ENCODE assay signal across 19 cellular contexts in genomic region chr5:60549841-60550240, GRCh38.
A peak's percentile ranks its signal among the peaks of the same experiment; 100 is the strongest.
DNase-seq lines count a peak whose midpoint lies in the region; ATAC-seq and TF ChIP-seq lines count a peak whose summit lies in the region.
"Had no signal": no experiment of that assay in that cellular context is flagged by ENCODE, and none has a peak within 500 bp of the region (broad histone marks: within the 10 kb centered on the region; RNA-seq: fewer than 3 reads in every experiment).

No MANE protein-coding gene starts in this region.

- no peak overlapping the region for H2AFZ ChIP-seq in SK-N-SH (ENCODE audit: low read depth)

- in situ Hi-C loops in transverse colon (cut with MboI; ENCODE audit: low pct_ligation_motif_present in 1 of 4, low pct_unique_long_range_greater_than_20kb in 1 of 4, low sequenced_read_pairs in 3 of 4) = no loop called here

- H3K36me3 ChIP-seq in SK-N-SH (replicated peaks in 1 of 2; ENCODE audit: control insufficient read depth in 1 of 2, insufficient read depth in 2 of 2, low read length in 1 of 2) (no peaks in the 10 kb centered on the region), muscle layer of duodenum (ENCODE audit: control insufficient read depth in 1 of 2, insufficient read depth in 2 of 2, low read length in 2 of 2) (no peaks in the 10 kb centered on the region), transverse colon (no peaks in the 10 kb centered on the region)
- H3K36me3 ChIP-seq: BE2C, HAP-1 had no signal

- H4K20me1 ChIP-seq in SK-N-SH (ENCODE audit: insufficient read depth) = no peaks in the 10 kb centered on the region
- H4K20me1 ChIP-seq: BLaER1 treated with 17β-estradiol and CSF1 and Interleukin-3, amounts not matched to agents 10 nM and 100 nM had no signal

- no peak overlapping the region for H3K4me3 ChIP-seq in SK-N-SH (ENCODE audit: low read depth in 2 of 2, low read length in 1 of 2)
- H3K4me3 ChIP-seq in muscle layer of duodenum (ENCODE audit: low read depth in 1 of 2, low read length in 2 of 2) = no peak overlapping the region
- H3K4me3 ChIP-seq in transverse colon = no peak overlapping the region
- H3K4me3 ChIP-seq: BLaER1 treated with 17β-estradiol and CSF1 and Interleukin-3, amounts not matched to agents 10 nM and 100 nM; HAP-1 had no signal

- H3K4me2 ChIP-seq in SK-N-SH = no peak overlapping the region
- H3K4me2 ChIP-seq: BLaER1 treated with 17β-estradiol and CSF1 and Interleukin-3, amounts not matched to agents 10 nM and 100 nM had no signal

- intact Hi-C loops in transverse colon (cut with DNase I; ENCODE audit: low total_unique reads) (no loop called here), left ventricle myocardium superior (cut with micrococcal nuclease) (no loop called here)

- TF ChIP-seq EP300 in SK-N-SH (IDR thresholded peaks at IDR 0.05; ENCODE audit: borderline replicate concordance in 1 of 2, low read depth in 1 of 2, low read length in 1 of 2) (no peak), transverse colon (IDR thresholded peaks at IDR 0.05; ENCODE audit: low read depth) (no peak)

- H3K4me1 ChIP-seq in SK-N-SH (ENCODE audit: control insufficient read depth in 1 of 2, insufficient read depth in 2 of 2, low read depth in 1 of 2, low read length in 1 of 2) = no peaks in the 10 kb centered on the region
- H3K4me1 ChIP-seq in muscle layer of duodenum (ENCODE audit: control insufficient read depth in 1 of 2, insufficient read depth in 2 of 2, low read length in 2 of 2) = peaks cover 0 to 5% of the 10 kb centered on the region in 2 donors
- H3K4me1 ChIP-seq in transverse colon = no peaks in the 10 kb centered on the region
- H3K4me1 ChIP-seq: BE2C, HAP-1 had no signal

- H3K9ac ChIP-seq in SK-N-SH = no peak overlapping the region
- H3K9ac ChIP-seq: BLaER1 treated with 17β-estradiol and CSF1 and Interleukin-3, amounts not matched to agents 10 nM and 100 nM had no signal

- ATAC-seq in SK-N-SH treated with all-trans-retinoic acid at 6 μM for 48 hours (no peak), left ventricle myocardium superior (no peak), esophagus mucosa (no peak)

- no peak for TF ChIP-seq RAD21 in SK-N-SH (IDR thresholded peaks at IDR 0.05; ENCODE audit: low read length)

- TF ChIP-seq POLR2A in transverse colon (IDR thresholded peaks at IDR 0.05) = no peak

- H3K9me3 ChIP-seq in SK-N-SH (no peaks in the 10 kb centered on the region), muscle layer of duodenum (ENCODE audit: control insufficient read depth in 1 of 2, low read length in 2 of 2) (no peaks in the 10 kb centered on the region), transverse colon (no peaks in the 10 kb centered on the region)
- H3K9me3 ChIP-seq: BE2C, HAP-1 had no signal

- H3K9me2 ChIP-seq in SK-N-SH = no peaks in the 10 kb centered on the region

- POLR2A ChIA-PET in SK-N-SH (lab: Yijun Ruan, JAX) = no interaction called here

- 15% methylated on average over 3 of the region's 3 CpGs for WGBS in SK-N-SH (ENCODE audit: low lambda C conversion rate)
- 63 to 72% methylated on average over 3 of the region's 3 CpGs for WGBS in transverse colon (ENCODE audit: low coverage in 1 of 2), 2 donors

- no peaks in the 10 kb centered on the region for H3F3A ChIP-seq in SK-N-SH (replicated peaks; ENCODE audit: insufficient read depth)

- H3K27ac ChIP-seq in SK-N-SH (ENCODE audit: low read depth in 2 of 2, low read length in 1 of 2) (no peak overlapping the region), muscle layer of duodenum (ENCODE audit: low read length) (peak overlapping the region; percentile 19), transverse colon (peak overlapping the region in 3 of 4 donors; percentile 9 to 53 (median 45))
- H3K27ac ChIP-seq: 22Rv1; BLaER1 treated with 17β-estradiol and CSF1 and Interleukin-3, amounts not matched to agents 10 nM and 100 nM had no signal

- CTCF ChIA-PET in SK-N-SH (lab: Yijun Ruan, JAX) = no interaction called here

- no peak for TF ChIP-seq CTCF in SK-N-SH (IDR thresholded peaks at IDR 0.05)
- no peak for TF ChIP-seq CTCF in transverse colon (IDR thresholded peaks at IDR 0.05)

- H3K79me2 ChIP-seq in SK-N-SH (ENCODE audit: insufficient read depth) = no peaks in the 10 kb centered on the region

- no peak for DNase-seq in SK-N-SH
- no peak for DNase-seq in transverse colon
- no peak for DNase-seq in left ventricle myocardium superior
- DNase-seq: AML-193; BE2C; CD4-positive, alpha-beta T cell; CD8-positive, alpha-beta memory T cell; DMS 273 treated with DMSO at 0.1 percent for 48 hours; DMS79; EL; GDM1; GOT3; HFFc6 had no signal

- H3K27me3 ChIP-seq in SK-N-SH (ENCODE audit: insufficient read depth) = no peaks in the 10 kb centered on the region
- H3K27me3 ChIP-seq in muscle layer of duodenum (ENCODE audit: low read depth, low read length) = no peaks in the 10 kb centered on the region
- H3K27me3 ChIP-seq in transverse colon = no peaks in the 10 kb centered on the region
- H3K27me3 ChIP-seq: BE2C; BLaER1 treated with 17β-estradiol and CSF1 and Interleukin-3, amounts not matched to agents 10 nM and 100 nM had no signal

TF ChIP-seq in SK-N-SH, 30 proteins besides CTCF, POLR2A, EP300 and RAD21:
- TF ChIP-seq POLR2AphosphoS5 (IDR thresholded peaks at IDR 0.05; ENCODE audit: low read depth, low read length) = no peak
- TF ChIP-seq TCF12 (IDR thresholded peaks at IDR 0.05) = peak; percentile 84
- TF ChIP-seq, protein P1, sequence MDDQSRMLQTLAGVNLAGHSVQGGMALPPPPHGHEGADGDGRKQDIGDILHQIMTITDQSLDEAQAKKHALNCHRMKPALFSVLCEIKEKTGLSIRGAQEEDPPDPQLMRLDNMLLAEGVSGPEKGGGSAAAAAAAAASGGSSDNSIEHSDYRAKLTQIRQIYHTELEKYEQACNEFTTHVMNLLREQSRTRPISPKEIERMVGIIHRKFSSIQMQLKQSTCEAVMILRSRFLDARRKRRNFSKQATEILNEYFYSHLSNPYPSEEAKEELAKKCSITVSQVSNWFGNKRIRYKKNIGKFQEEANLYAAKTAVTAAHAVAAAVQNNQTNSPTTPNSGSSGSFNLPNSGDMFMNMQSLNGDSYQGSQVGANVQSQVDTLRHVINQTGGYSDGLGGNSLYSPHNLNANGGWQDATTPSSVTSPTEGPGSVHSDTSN (IDR thresholded peaks at IDR 0.05) = peak; percentile 62

TF ChIP-seq in SK-N-SH treated with all-trans-retinoic acid at 6 μM for 48 hours, 23 proteins besides CTCF, POLR2A, EP300 and RAD21:
- TF ChIP-seq ESRRG (CRISPR knock-in tag; IDR thresholded peaks at IDR 0.05) (no peak), ARNTL (CRISPR knock-in tag; IDR thresholded peaks at IDR 0.05; ENCODE audit: borderline replicate concordance, low read depth) (no peak), ZNF70 (CRISPR knock-in tag; IDR thresholded peaks at IDR 0.05) (no peak), CSRNP3 (CRISPR knock-in tag; IDR thresholded peaks at IDR 0.05) (no peak), ISL1 (CRISPR knock-in tag; IDR thresholded peaks at IDR 0.05) (no peak), OSR1 (CRISPR knock-in tag; IDR thresholded peaks at IDR 0.05) (no peak)
- TF ChIP-seq, protein P2, sequence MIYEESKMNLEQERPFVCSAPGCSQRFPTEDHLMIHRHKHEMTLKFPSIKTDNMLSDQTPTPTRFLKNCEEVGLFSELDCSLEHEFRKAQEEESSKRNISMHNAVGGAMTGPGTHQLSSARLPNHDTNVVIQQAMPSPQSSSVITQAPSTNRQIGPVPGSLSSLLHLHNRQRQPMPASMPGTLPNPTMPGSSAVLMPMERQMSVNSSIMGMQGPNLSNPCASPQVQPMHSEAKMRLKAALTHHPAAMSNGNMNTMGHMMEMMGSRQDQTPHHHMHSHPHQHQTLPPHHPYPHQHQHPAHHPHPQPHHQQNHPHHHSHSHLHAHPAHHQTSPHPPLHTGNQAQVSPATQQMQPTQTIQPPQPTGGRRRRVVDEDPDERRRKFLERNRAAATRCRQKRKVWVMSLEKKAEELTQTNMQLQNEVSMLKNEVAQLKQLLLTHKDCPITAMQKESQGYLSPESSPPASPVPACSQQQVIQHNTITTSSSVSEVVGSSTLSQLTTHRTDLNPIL (CRISPR knock-in tag; IDR thresholded peaks at IDR 0.05; ENCODE audit: low read depth) = no peak
TF ChIP-seq in SK-N-SH treated with all-trans-retinoic acid at 6 μM for 48 hours: peak in this region for 0.

Comparison
In these comparisons a context has a peak if more than half of its experiments do, and no peak if none do; other contexts are left out.
1. H3K27ac ChIP-seq: peak in muscle layer of duodenum (single experiment) and transverse colon (3 of 4); none in SK-N-SH (0 of 2).